In the genomic region with DNA sequence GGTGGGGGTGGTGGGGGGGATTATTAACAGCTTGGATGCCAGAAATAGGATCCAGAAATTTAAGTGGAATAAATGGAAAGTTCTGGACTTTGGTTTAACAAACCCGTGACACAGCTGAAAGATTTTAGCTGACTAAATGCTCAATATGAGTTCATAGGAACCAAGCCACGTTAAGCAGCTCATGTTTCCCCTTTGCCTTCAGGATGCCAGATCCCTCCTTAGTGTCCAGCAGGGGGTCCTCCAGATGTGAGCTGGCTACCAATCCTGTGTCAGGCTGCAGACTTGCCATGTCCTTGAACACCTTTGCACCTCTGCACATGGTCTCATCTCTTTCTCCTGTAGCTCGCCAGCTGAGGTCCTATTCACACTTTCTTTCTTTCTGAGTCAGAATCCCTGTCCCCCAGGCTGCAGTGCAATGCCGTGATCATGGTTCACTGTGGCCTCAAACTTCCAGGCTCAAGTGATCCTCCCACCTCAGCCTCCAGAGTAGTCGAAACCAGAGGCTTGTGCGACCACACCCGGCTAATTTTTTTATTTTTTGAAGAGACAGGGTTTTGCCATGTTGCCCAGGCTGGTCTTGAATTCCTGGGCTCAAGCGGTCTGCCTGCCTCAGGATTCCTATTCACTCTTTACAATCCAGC, we compare ENCODE assay signal across 13 cellular contexts.
DNase-seq lines count a peak whose midpoint lies in the region; TF ChIP-seq lines count a peak whose summit lies in the region.
"Had no signal": no experiment of that assay in that cellular context is flagged by ENCODE, and none has a peak within 500 bp of the region (broad histone marks: within the 10 kb centered on the region; RNA-seq: fewer than 3 reads in every experiment).

No MANE protein-coding gene starts in this region.

- peaks cover 53% of the 10 kb centered on the region for H3K4me1 ChIP-seq in cardiac muscle cell (ENCODE audit: low read depth)
- peaks cover 0 to 16% of the 10 kb centered on the region in 2 donors for H3K4me1 ChIP-seq in right atrium auricular region
- peaks cover 34% of the 10 kb centered on the region for H3K4me1 ChIP-seq in vagina

- in situ Hi-C loops in GM13977 (cut with MboI; ENCODE audit: low pct_unique_long_range_greater_than_20kb, low sequenced_read_pairs, unreplicated experiment): no loop called here

- H3K36me3 ChIP-seq in cardiac muscle cell (no peaks in the 10 kb centered on the region), right atrium auricular region (no peaks in the 10 kb centered on the region), vagina (no peaks in the 10 kb centered on the region)

- TF ChIP-seq POLR2A in vagina (IDR thresholded peaks at IDR 0.05): no peak

- TF ChIP-seq CTCF in cardiac muscle cell (IDR thresholded peaks at IDR 0.05; ENCODE audit: low read depth, low read length) (peak; percentile 10), right atrium auricular region (IDR thresholded peaks at IDR 0.05) (no peak), vagina (IDR thresholded peaks at IDR 0.05) (no peak), GM13977 (IDR thresholded peaks at IDR 0.05; ENCODE audit: extremely low read depth, insufficient read depth, missing control alignments) (no peak)

- H3K27ac ChIP-seq in cardiac muscle cell: no peak overlapping the region
- peak overlapping the region in 1 of 2 donors; percentile 22 for H3K27ac ChIP-seq in right atrium auricular region
- H3K27ac ChIP-seq in vagina: peak overlapping the region; percentile 55
- H3K27ac ChIP-seq: SK-N-MC, VCaP had no signal

- H3K9me3 Mint-ChIP-seq in T-helper 2 cell treated with Interferon-gamma antibody and Interleukin-4, amounts not matched to agents 5 μg/mL and 100 μg/mL, for 36 hours: no peaks in the 10 kb centered on the region
- H3K9me3 Mint-ChIP-seq in immature natural killer cell: no peaks in the 10 kb centered on the region

- no peak overlapping the region for H3K4me3 Mint-ChIP-seq in T-helper 2 cell treated with Interferon-gamma antibody and Interleukin-4, amounts not matched to agents 5 μg/mL and 100 μg/mL, for 36 hours
- H3K4me3 Mint-ChIP-seq in immature natural killer cell: peak overlapping the region in 4 of 5 donors; percentile 32 to 82 (median 52)
- H3K4me3 Mint-ChIP-seq: activated naive CD8-positive, alpha-beta T cell had no signal

- H3K4me3 ChIP-seq in cardiac muscle cell (no peak overlapping the region), right atrium auricular region (no peak overlapping the region), vagina (no peak overlapping the region)
- H3K4me3 ChIP-seq: SK-N-MC had no signal

- peaks cover 22% of the 10 kb centered on the region for H3K4me1 Mint-ChIP-seq in T-helper 2 cell treated with Interferon-gamma antibody and Interleukin-4, amounts not matched to agents 5 μg/mL and 100 μg/mL, for 36 hours (ENCODE audit: low read depth)
- peaks cover 25 to 27% of the 10 kb centered on the region in 2 donors for H3K4me1 Mint-ChIP-seq in immature natural killer cell

- H3K27me3 ChIP-seq in cardiac muscle cell (no peaks in the 10 kb centered on the region), right atrium auricular region (no peaks in the 10 kb centered on the region), vagina (no peaks in the 10 kb centered on the region)

- H3K27me3 Mint-ChIP-seq in T-helper 2 cell treated with Interferon-gamma antibody and Interleukin-4, amounts not matched to agents 5 μg/mL and 100 μg/mL, for 36 hours (ENCODE audit: low read depth): peaks cover 11% of the 10 kb centered on the region
- peaks cover 0 to 9% (median 3%) of the 10 kb centered on the region in 3 donors for H3K27me3 Mint-ChIP-seq in immature natural killer cell (ENCODE audit: low read depth in 3 of 3)
- H3K27me3 Mint-ChIP-seq: activated naive CD8-positive, alpha-beta T cell had no signal

- H3K36me3 Mint-ChIP-seq in T-helper 2 cell treated with Interferon-gamma antibody and Interleukin-4, amounts not matched to agents 5 μg/mL and 100 μg/mL, for 36 hours (ENCODE audit: low read depth): no peaks in the 10 kb centered on the region
- no peaks in the 10 kb centered on the region for H3K36me3 Mint-ChIP-seq in immature natural killer cell
- H3K36me3 Mint-ChIP-seq: activated naive CD8-positive, alpha-beta T cell had no signal

- intact Hi-C loops in vagina (cut with DNase I): no loop called here

- H3K27ac Mint-ChIP-seq in T-helper 2 cell treated with Interferon-gamma antibody and Interleukin-4, amounts not matched to agents 5 μg/mL and 100 μg/mL, for 36 hours: peak overlapping the region; percentile 60
- H3K27ac Mint-ChIP-seq in immature natural killer cell: peak overlapping the region in 5 of 6 donors; percentile 18 to 85 (median 71)
- H3K27ac Mint-ChIP-seq: activated naive CD8-positive, alpha-beta T cell had no signal

- peak in 1 of 2 donors; percentile 38 for DNase-seq in cardiac muscle cell (ENCODE audit: low read depth in 1 of 2, low spot score in 1 of 2)
- no peak for DNase-seq in right atrium auricular region (ENCODE audit: low spot score)
- DNase-seq in T-helper 2 cell treated with Interferon-gamma antibody and Interleukin-4, amounts not matched to agents 5 μg/mL and 100 μg/mL, for 36 hours (ENCODE audit: low spot score): no peak
- DNase-seq in immature natural killer cell: no peak
- DNase-seq in vagina (ENCODE audit: extremely low spot score in 2 of 2): no peak
- DNase-seq in activated gamma-delta T cell (lab: John Stamatoyannopoulos, UW): no peak
- no peak for DNase-seq in GM13977 (ENCODE audit: low spot score)
- no peak for DNase-seq in foreskin melanocyte
- DNase-seq: stimulated activated CD4-positive, alpha-beta T cell treated with anti-CD3 and anti-CD28 coated beads, Interleukin-12 subunit alpha, Interleukin-12 subunit beta, amount 100 ng/mL, for 4 hours; substantia nigra had no signal

- H3K9me3 ChIP-seq in cardiac muscle cell (ENCODE audit: low read depth): no peaks in the 10 kb centered on the region
- H3K9me3 ChIP-seq in right atrium auricular region: no peaks in the 10 kb centered on the region
- no peaks in the 10 kb centered on the region for H3K9me3 ChIP-seq in vagina
